10 cellular contexts compared by ENCODE assay signal in genomic region chr1:153353226-153353947, GRCh38. TPM values are rescaled to one million over a fixed set of nuclear protein-coding genes. Genes with fewer than 3 reads are reported as not detected.
A peak's percentile ranks its signal among the peaks of the same experiment; 100 is the strongest.
DNase-seq lines count a peak whose midpoint lies in the region; ATAC-seq and TF ChIP-seq lines count a peak whose summit lies in the region.
"Had no signal": no experiment of that assay in that cellular context is flagged by ENCODE, and none has a peak within 500 bp of the region (broad histone marks: within the 10 kb centered on the region; RNA-seq: fewer than 3 reads in every experiment).

No MANE protein-coding gene starts in this region.

- H3K4me1 ChIP-seq in GM23338 (ENCODE audit: insufficient read depth) = no peaks in the 10 kb centered on the region
- no peaks in the 10 kb centered on the region for H3K4me1 ChIP-seq in SK-N-SH (ENCODE audit: control insufficient read depth in 1 of 2, insufficient read depth in 2 of 2, low read depth in 1 of 2, low read length in 1 of 2)
- no peaks in the 10 kb centered on the region for H3K4me1 ChIP-seq in iPS DF 6.9 (ENCODE audit: control insufficient read depth, insufficient read depth, low read length)
- H3K4me1 ChIP-seq: adrenal gland had no signal

- H4K20me1 ChIP-seq in GM23338 (replicated peaks; ENCODE audit: insufficient read depth) = no peaks in the 10 kb centered on the region
- H4K20me1 ChIP-seq in SK-N-SH (ENCODE audit: insufficient read depth) = no peaks in the 10 kb centered on the region

- H3K4me3 ChIP-seq in GM23338 = no peak overlapping the region
- H3K4me3 ChIP-seq in SK-N-SH (ENCODE audit: low read depth in 2 of 2, low read length in 1 of 2) = no peak overlapping the region; a peak in 1 of 4 replicates
- H3K4me3 ChIP-seq in iPS DF 6.9 (ENCODE audit: low read length) = no peak overlapping the region
- H3K4me3 ChIP-seq: adrenal gland had no signal

- no peaks in the 10 kb centered on the region for H3K9me2 ChIP-seq in GM23338 (ENCODE audit: insufficient read depth)
- no peaks in the 10 kb centered on the region for H3K9me2 ChIP-seq in SK-N-SH

- TF ChIP-seq CTCF in GM23338 (conservative IDR thresholded peaks at IDR 0.05; ENCODE audit: low read depth in 2 of 2) = peak; percentile 54 to 81
- TF ChIP-seq CTCF in SK-N-SH (IDR thresholded peaks at IDR 0.05) = peak; percentile 49

- H3K27ac ChIP-seq in GM23338 (ENCODE audit: low read depth) = no peak overlapping the region
- no peak overlapping the region for H3K27ac ChIP-seq in SK-N-SH (ENCODE audit: low read depth in 2 of 2, low read length in 1 of 2)
- H3K27ac ChIP-seq in iPS DF 6.9 (ENCODE audit: low read length) = no peak overlapping the region
- H3K27ac ChIP-seq: adrenal gland had no signal

- H3K27me3 ChIP-seq in GM23338 (ENCODE audit: insufficient read depth) (no peaks in the 10 kb centered on the region), SK-N-SH (ENCODE audit: insufficient read depth) (peaks cover 66% of the 10 kb centered on the region), iPS DF 6.9 (ENCODE audit: control insufficient read depth, insufficient read depth, low read length) (no peaks in the 10 kb centered on the region)

- POLR2A ChIA-PET in SK-N-SH (lab: Yijun Ruan, JAX) = no interaction called here

- no peak overlapping the region for H3K27ac Mint-ChIP-seq in GM23338

- no peak for TF ChIP-seq EP300 in SK-N-SH (IDR thresholded peaks at IDR 0.05; ENCODE audit: borderline replicate concordance in 1 of 2, low read depth in 1 of 2, low read length in 1 of 2)

- H3K9me3 Mint-ChIP-seq in GM23338 = no peaks in the 10 kb centered on the region

- 45% methylated on average over 7 of the region's 7 CpGs for whole genome bisulfite sequencing in SK-N-SH (ENCODE audit: low lambda C conversion rate)
- WGBS in iPS DF 6.9 (ENCODE audit: insufficient coverage, insufficient read length) = no CpG with 5 or more reads among the region's 7 CpGs

- H3K79me2 ChIP-seq in GM23338 (replicated peaks; ENCODE audit: insufficient read depth) (no peaks in the 10 kb centered on the region), SK-N-SH (ENCODE audit: insufficient read depth) (no peaks in the 10 kb centered on the region)

- no peaks in the 10 kb centered on the region for H3F3A ChIP-seq in GM23338 (replicated peaks; ENCODE audit: low read depth)
- peaks cover 4% of the 10 kb centered on the region for H3F3A ChIP-seq in SK-N-SH (replicated peaks; ENCODE audit: insufficient read depth)

- H2AFZ ChIP-seq in GM23338 (peak overlapping the region; percentile 66; the same call in 1 of the 2 replicates), SK-N-SH (ENCODE audit: low read depth) (no peak overlapping the region)

- H3K27me3 Mint-ChIP-seq in GM23338 (ENCODE audit: insufficient read depth, low read depth, poor library complexity) = peaks cover 8% of the 10 kb centered on the region

- DNase-seq in COLO668 (lab: John Stamatoyannopoulos, UW; ENCODE audit: unreplicated experiment) = peak; percentile 24
- peak; percentile 68 for DNase-seq in GM23338 (ENCODE audit: low spot score)
- DNase-seq in SK-N-SH = peak; percentile 50
- peak; percentile 18 for DNase-seq in iPS DF 6.9 (ENCODE audit: low read depth, low spot score)
- DNase-seq in NCI-H446 treated with DMSO at 0.1 percent for 48 hours (lab: John Stamatoyannopoulos, UW) = no peak
- DNase-seq: stimulated activated CD8-positive, alpha-beta memory T cell treated with anti-CD3 and anti-CD28 coated beads, Interleukin-4, amount 100 ng/mL, for 48 hours had no signal

- H3K4me3 Mint-ChIP-seq in GM23338 = no peak overlapping the region

- ATAC-seq in GM23338 (peak; percentile 83), HG03159 (IDR thresholded peaks at IDR 0.05; ENCODE audit: unreplicated experiment) (no peak), HG03196 (IDR thresholded peaks at IDR 0.05; ENCODE audit: unreplicated experiment) (no peak), GM19395 (IDR thresholded peaks at IDR 0.05; ENCODE audit: unreplicated experiment) (no peak)

- CTCF ChIA-PET in SK-N-SH (lab: Yijun Ruan, JAX) = interaction anchor here (0.6 to 11.7 kb wide), 36 partner anchors 11 to 316 kb away, joined by 3 to 336 read pairs (median 4); partner anchors contain the start of gene S100A12

- H3K36me3 ChIP-seq in GM23338 (ENCODE audit: insufficient read depth) = no peaks in the 10 kb centered on the region
- H3K36me3 ChIP-seq in SK-N-SH (replicated peaks in 1 of 2; ENCODE audit: control insufficient read depth in 1 of 2, insufficient read depth in 2 of 2, low read length in 1 of 2) = no peaks in the 10 kb centered on the region
- no peaks in the 10 kb centered on the region for H3K36me3 ChIP-seq in iPS DF 6.9 (ENCODE audit: control insufficient read depth, insufficient read depth, low read length)
- H3K36me3 ChIP-seq: adrenal gland had no signal

- H3K4me2 ChIP-seq in GM23338 (no peak overlapping the region), SK-N-SH (no peak overlapping the region)

- H3K4me1 Mint-ChIP-seq in GM23338 = peaks cover 8% of the 10 kb centered on the region; the same call in 1 of the 3 replicates

- H3K9me3 ChIP-seq in SK-N-SH (no peaks in the 10 kb centered on the region), iPS DF 6.9 (ENCODE audit: control insufficient read depth, insufficient read depth, low read length) (no peaks in the 10 kb centered on the region)
- H3K9me3 ChIP-seq: adrenal gland had no signal

- 0 out of 2 replicates have a peak, but pooled peaks have one; percentile 21 for TF ChIP-seq RAD21 in SK-N-SH (IDR thresholded peaks at IDR 0.05; ENCODE audit: low read length)

- no peak overlapping the region for H3K9ac ChIP-seq in SK-N-SH

- H3K36me3 Mint-ChIP-seq in GM23338 (ENCODE audit: low read depth) = no peaks in the 10 kb centered on the region

TF ChIP-seq in GM23338, 12 proteins besides CTCF, POLR2A, EP300 and RAD21:
- TF ChIP-seq STAT1 (IDR thresholded peaks at IDR 0.05; ENCODE audit: unreplicated experiment) = no peak
- no peak for TF ChIP-seq ZNF331 (CRISPR knock-in tag; IDR thresholded peaks at IDR 0.05; ENCODE audit: low read depth)
- TF ChIP-seq NANOG (IDR thresholded peaks at IDR 0.05; ENCODE audit: borderline replicate concordance) = no peak
- no peak for TF ChIP-seq JUNB (IDR thresholded peaks at IDR 0.05; ENCODE audit: unreplicated experiment)
- TF ChIP-seq POLR2AphosphoS5 (IDR thresholded peaks at IDR 0.05; ENCODE audit: low read depth) = no peak
- no peak for TF ChIP-seq ZNF114 (CRISPR knock-in tag; IDR thresholded peaks at IDR 0.05)

TF ChIP-seq in SK-N-SH, 30 proteins besides CTCF, POLR2A, EP300 and RAD21:
- TF ChIP-seq TEAD4 (IDR thresholded peaks at IDR 0.05; ENCODE audit: borderline replicate concordance, insufficient read depth) = no peak
- peak; percentile 10; the same call in 1 of the 2 replicates for TF ChIP-seq SMC3 (IDR thresholded peaks at IDR 0.05; ENCODE audit: low read depth, low read length)

RNA-seq across cellular contexts. Expression of gene S100A9, which starts 4.3 kb away (rescaled TPM):
- not detected in 2 replicates for total RNA-seq in GM23338 (2014; rRNA removed; shearing (Covaris generic))
- polyA plus RNA-seq in GM23338 (2016; fragmentation: Nextera tagmentation; extraction: Ambion mirVana) (not detected in 2 replicates), SK-N-SH (2012; rRNA removed) (not detected in 2 replicates)
- polyA plus RNA-seq in SK-N-SH (2012; cell fraction: cytosol; rRNA removed) = not detected in 2 replicates
- polyA plus RNA-seq in SK-N-SH (2012; cell fraction: nucleus; rRNA removed) = not detected in 2 replicates

RNA-seq across cellular contexts. Expression of gene PGLYRP4, which starts 4.7 kb away (rescaled TPM):
- total RNA-seq in GM23338 (2014; rRNA removed; shearing (Covaris generic)) = not detected in 2 replicates
- polyA plus RNA-seq in GM23338 (2016; fragmentation: Nextera tagmentation; extraction: Ambion mirVana) (not detected in 2 replicates), SK-N-SH (2012; rRNA removed) (not detected in 2 replicates)
- polyA plus RNA-seq in SK-N-SH (2012; cell fraction: cytosol; rRNA removed) = not detected in 2 replicates
- polyA plus RNA-seq in SK-N-SH (2012; cell fraction: nucleus; rRNA removed) = not detected in 2 replicates
- total RNA-seq: adrenal gland had no signal
- polyA plus RNA-seq: adrenal gland had no signal

RNA-seq across cellular contexts. Expression of gene S100A12, which starts 22.0 kb away (rescaled TPM):
- total RNA-seq in GM23338 (2014; rRNA removed; shearing (Covaris generic)) = not detected in 2 replicates
- polyA plus RNA-seq in GM23338 (2016; fragmentation: Nextera tagmentation; extraction: Ambion mirVana) = not detected in 2 replicates
- not detected in 2 replicates for polyA plus RNA-seq in SK-N-SH (2012; rRNA removed)
- not detected in 2 replicates for polyA plus RNA-seq in SK-N-SH (2012; cell fraction: cytosol; rRNA removed)
- polyA plus RNA-seq in SK-N-SH (2012; cell fraction: nucleus; rRNA removed) = not detected in 2 replicates

RNA-seq across cellular contexts. Expression of gene S100A8, which starts 37.5 kb away (rescaled TPM):
- total RNA-seq in GM23338 (2014; rRNA removed; shearing (Covaris generic)) = not detected in 2 replicates
- not detected in 2 replicates for polyA plus RNA-seq in GM23338 (2016; fragmentation: Nextera tagmentation; extraction: Ambion mirVana)
- polyA plus RNA-seq in SK-N-SH (2012; rRNA removed) = not detected in 2 replicates
- not detected in 2 replicates for polyA plus RNA-seq in SK-N-SH (2012; cell fraction: cytosol; rRNA removed)
- not detected in 2 replicates for polyA plus RNA-seq in SK-N-SH (2012; cell fraction: nucleus; rRNA removed)

RNA-seq across cellular contexts. Expression of gene PGLYRP3, which starts 40.6 kb away (rescaled TPM):
- total RNA-seq in GM23338 (2014; rRNA removed; shearing (Covaris generic)) = not detected in 2 replicates
- not detected in 2 replicates for polyA plus RNA-seq in GM23338 (2016; fragmentation: Nextera tagmentation; extraction: Ambion mirVana)
- not detected in 2 replicates for polyA plus RNA-seq in SK-N-SH (2012; rRNA removed)
- polyA plus RNA-seq in SK-N-SH (2012; cell fraction: cytosol; rRNA removed) = not detected in 2 replicates
- not detected in 2 replicates for polyA plus RNA-seq in SK-N-SH (2012; cell fraction: nucleus; rRNA removed)
- total RNA-seq: adrenal gland had no signal
- polyA plus RNA-seq: adrenal gland had no signal
